Comparison of ENCODE assay signal across 34 cellular contexts in the genomic region with DNA sequence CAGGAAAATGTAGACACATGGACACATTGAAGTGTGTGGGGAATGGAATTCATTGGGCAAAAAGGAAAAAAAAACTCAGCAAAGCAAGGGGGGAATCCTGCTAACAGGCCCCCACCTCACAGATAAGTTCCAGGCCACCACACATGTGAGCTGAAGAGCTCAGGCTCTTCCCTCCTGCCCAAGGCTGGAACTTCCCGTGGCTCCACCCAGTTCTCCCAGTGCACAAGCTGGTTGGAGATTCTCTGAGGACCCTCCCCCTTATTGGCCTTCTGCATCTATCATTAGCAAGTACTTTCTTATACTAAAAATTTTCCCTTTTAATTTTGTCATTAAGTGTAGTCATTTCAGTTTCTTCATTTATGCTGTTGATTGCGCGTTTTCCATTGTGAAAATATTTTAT.
DNase-seq lines count a peak whose midpoint lies in the region; ATAC-seq and TF ChIP-seq lines count a peak whose summit lies in the region.
"Had no signal": no experiment of that assay in that cellular context is flagged by ENCODE, and none has a peak within 500 bp of the region (broad histone marks: within the 10 kb centered on the region; RNA-seq: fewer than 3 reads in every experiment).

No MANE protein-coding gene starts in this region.

- H2AK5ac ChIP-seq in trophoblast cell (ENCODE audit: low read length), result no peak overlapping the region

- peaks cover 2% of the 10 kb centered on the region for H3K27me3 Mint-ChIP-seq in GM23338 (ENCODE audit: insufficient read depth, low read depth, poor library complexity)
- H3K27me3 Mint-ChIP-seq in WTC11 (ENCODE audit: low read depth), result no peaks in the 10 kb centered on the region; the same call in 1 of the 2 replicates
- H3K27me3 Mint-ChIP-seq: B cell; CD4-positive, alpha-beta memory T cell; CD4-positive, alpha-beta T cell; CD4-positive, CD25-positive, alpha-beta regulatory T cell; CD8-positive, alpha-beta memory T cell had no signal

- H3K9me3 ChIP-seq in trophoblast cell (ENCODE audit: insufficient read depth, low read depth, low read length), result no peaks in the 10 kb centered on the region
- H3K9me3 ChIP-seq: A549; BE2C; BLaER1; BLaER1 treated with 17β-estradiol and CSF1 and Interleukin-3, amounts not matched to agents 10 nM and 100 nM; Caco-2 had no signal

- H3K4me2 ChIP-seq in GM23338 (no peak overlapping the region), trophoblast cell (ENCODE audit: low read length) (no peak overlapping the region)
- H3K4me2 ChIP-seq: A549; BLaER1; BLaER1 treated with 17β-estradiol and CSF1 and Interleukin-3, amounts not matched to agents 10 nM and 100 nM had no signal

- no peak overlapping the region for H3K4ac ChIP-seq in trophoblast cell (ENCODE audit: low read depth, low read length)

- no peak overlapping the region for H2AFZ ChIP-seq in GM23338
- no peak overlapping the region for H2AFZ ChIP-seq in trophoblast cell (ENCODE audit: insufficient read depth, low read length, poor library complexity)

- no peak overlapping the region for H3K14ac ChIP-seq in trophoblast cell (ENCODE audit: low read length)

- TF ChIP-seq CTCF in GM23338 (conservative IDR thresholded peaks at IDR 0.05; ENCODE audit: low read depth in 2 of 2) (no peak), WTC11 (IDR thresholded peaks at IDR 0.05) (no peak)

- H3K36me3 Mint-ChIP-seq in GM23338 (ENCODE audit: low read depth) (no peaks in the 10 kb centered on the region), WTC11 (0 out of 2 replicates have a peak, but pooled peaks cover 3% of the 10 kb centered on the region)

- H2BK5ac ChIP-seq in trophoblast cell (ENCODE audit: low read depth, low read length, poor library complexity), result peak overlapping the region; percentile 37

- H4K20me1 ChIP-seq in GM23338 (replicated peaks; ENCODE audit: insufficient read depth), result no peaks in the 10 kb centered on the region
- H4K20me1 ChIP-seq: BLaER1; BLaER1 treated with 17β-estradiol and CSF1 and Interleukin-3, amounts not matched to agents 10 nM and 100 nM had no signal

- H3K23ac ChIP-seq in trophoblast cell (ENCODE audit: low read length), result peak overlapping the region; percentile 12

- no peaks in the 10 kb centered on the region for H3F3A ChIP-seq in GM23338 (replicated peaks; ENCODE audit: low read depth)

- DNase-seq in DMS53 (lab: John Stamatoyannopoulos, UW), result peak; percentile 18
- DNase-seq in DMS53 treated with DMSO at 0.1 percent for 48 hours (lab: John Stamatoyannopoulos, UW; ENCODE audit: unreplicated experiment), result no peak
- DNase-seq in GM23338 (ENCODE audit: low spot score), result peak; percentile 39
- no peak for DNase-seq in WTC11 (ENCODE audit: low spot score)
- DNase-seq in trophoblast cell, result no peak
- no peak for DNase-seq in NCI-H82 (lab: John Stamatoyannopoulos, UW)
- no peak for DNase-seq in Right ventricle myocardium superior
- no peak for DNase-seq in HT-29 (ENCODE audit: low spot score)
- DNase-seq: 8988T; ACHN; AML-193; BE2C; C1 segment of cervical spinal cord; Caco-2; Calu3; CD4-positive, alpha-beta memory T cell; CD4-positive, alpha-beta T cell; CD4-positive, CD25-positive, alpha-beta regulatory T cell; CD8-positive, alpha-beta memory T cell; CD8-positive, alpha-beta T cell; COR-L47; DMS 273 treated with DMSO at 0.1 percent for 48 hours; DMS153; DMS79; DMS79 treated with DMSO at 0.1 percent for 48 hours; DND-41; EL had no signal

- H3K9me2 ChIP-seq in GM23338 (ENCODE audit: insufficient read depth), result no peaks in the 10 kb centered on the region

- POLR2A ChIA-PET in WTC11 (lab: Charles Lee), result interaction anchor here (0.9 kb wide), 1 partner anchor 193 kb away, joined by 3 read pairs; no protein-coding TSS in a partner anchor

- H3K79me1 ChIP-seq in trophoblast cell (ENCODE audit: low read length), result peaks cover 13% of the 10 kb centered on the region

- no peak overlapping the region for H3K27ac ChIP-seq in GM23338 (ENCODE audit: low read depth)
- H3K27ac ChIP-seq in trophoblast cell (ENCODE audit: low read depth, low read length), result no peak overlapping the region
- H3K27ac ChIP-seq: 22Rv1; A549; BLaER1; BLaER1 treated with 17β-estradiol and CSF1 and Interleukin-3, amounts not matched to agents 10 nM and 100 nM; C4-2B had no signal

- no peak overlapping the region for H3K4me3 ChIP-seq in GM23338
- no peak overlapping the region for H3K4me3 ChIP-seq in trophoblast cell (ENCODE audit: low read depth, low read length)
- H3K4me3 ChIP-seq: A549; BLaER1; BLaER1 treated with 17β-estradiol and CSF1 and Interleukin-3, amounts not matched to agents 10 nM and 100 nM had no signal

- peaks cover 24% of the 10 kb centered on the region for H3K4me1 ChIP-seq in GM23338 (ENCODE audit: insufficient read depth)
- peaks cover 10 to 19% of the 10 kb centered on the region in 2 experiments for H3K4me1 ChIP-seq in trophoblast cell (ENCODE audit: control insufficient read depth in 1 of 2, insufficient read depth in 2 of 2, low read length in 2 of 2)
- H3K4me1 ChIP-seq: BE2C; BLaER1; BLaER1 treated with 17β-estradiol and CSF1 and Interleukin-3, amounts not matched to agents 10 nM and 100 nM; Caco-2 had no signal

- H3K79me2 ChIP-seq in GM23338 (replicated peaks; ENCODE audit: insufficient read depth) (no peaks in the 10 kb centered on the region), trophoblast cell (ENCODE audit: control insufficient read depth, insufficient read depth, low read length, poor library complexity) (peaks cover 1% of the 10 kb centered on the region)

- ATAC-seq in GM23338 (peak; percentile 58), WTC11 (peak; percentile 58), Right ventricle myocardium superior (ENCODE audit: poor library complexity) (no peak)
- ATAC-seq: A549; CD8-positive, alpha-beta T cell had no signal

- intact Hi-C loops in Right ventricle myocardium superior (cut with DNase I), result no loop called here

- no peak overlapping the region for H4K8ac ChIP-seq in trophoblast cell (ENCODE audit: low read depth, low read length)

- no peak overlapping the region for H2BK120ac ChIP-seq in trophoblast cell (ENCODE audit: insufficient read depth, low read length, poor library complexity)

- no CpG with 5 or more reads among the region's 3 CpGs for WGBS in trophoblast cell (ENCODE audit: extremely low coverage, insufficient coverage, insufficient read length)

- H3K9me3 Mint-ChIP-seq in GM23338, result no peaks in the 10 kb centered on the region
- no peaks in the 10 kb centered on the region for H3K9me3 Mint-ChIP-seq in WTC11
- H3K9me3 Mint-ChIP-seq: CD4-positive, alpha-beta memory T cell; CD4-positive, alpha-beta T cell; CD4-positive, CD25-positive, alpha-beta regulatory T cell; CD8-positive, alpha-beta memory T cell; CD8-positive, alpha-beta T cell had no signal

- H3K36me3 ChIP-seq in GM23338 (ENCODE audit: insufficient read depth) (no peaks in the 10 kb centered on the region), trophoblast cell (ENCODE audit: control insufficient read depth in 1 of 2, insufficient read depth in 2 of 2, low read length in 2 of 2) (peaks cover 0 to 3% of the 10 kb centered on the region in 2 experiments)
- H3K36me3 ChIP-seq: BE2C had no signal

- H3K4me1 Mint-ChIP-seq in GM23338 (peaks cover 32% of the 10 kb centered on the region), WTC11 (peaks cover 42% of the 10 kb centered on the region)
- H3K4me1 Mint-ChIP-seq: B cell, CD14-positive monocyte had no signal

- H3K9ac ChIP-seq in trophoblast cell (ENCODE audit: low read length), result no peak overlapping the region
- H3K9ac ChIP-seq: BLaER1; BLaER1 treated with 17β-estradiol and CSF1 and Interleukin-3, amounts not matched to agents 10 nM and 100 nM had no signal

- no peak overlapping the region for H4K12ac ChIP-seq in trophoblast cell (ENCODE audit: low read depth, low read length)

- H3K4me3 Mint-ChIP-seq in GM23338 (no peak overlapping the region), WTC11 (no peak overlapping the region)
- H3K4me3 Mint-ChIP-seq: B cell; CD14-positive monocyte; CD4-positive, alpha-beta memory T cell; CD4-positive, alpha-beta T cell; CD4-positive, CD25-positive, alpha-beta regulatory T cell; CD8-positive, alpha-beta T cell had no signal

- peak overlapping the region; percentile 23 for H3K18ac ChIP-seq in trophoblast cell (ENCODE audit: low read length)

- H3K27me3 ChIP-seq in GM23338 (ENCODE audit: insufficient read depth), result no peaks in the 10 kb centered on the region
- H3K27me3 ChIP-seq in trophoblast cell (ENCODE audit: insufficient read depth, low read length), result no peaks in the 10 kb centered on the region
- H3K27me3 ChIP-seq: BE2C; BLaER1; BLaER1 treated with 17β-estradiol and CSF1 and Interleukin-3, amounts not matched to agents 10 nM and 100 nM had no signal

- H3K27ac Mint-ChIP-seq in GM23338 (no peak overlapping the region), WTC11 (no peak overlapping the region)
- H3K27ac Mint-ChIP-seq: B cell; CD4-positive, alpha-beta memory T cell; CD4-positive, alpha-beta T cell had no signal

- CTCF ChIA-PET in WTC11 (lab: Charles Lee), result interaction anchor here (1.0 kb wide), 1 partner anchor 18 kb away, joined by 4 read pairs; no protein-coding TSS in a partner anchor

- H4K91ac ChIP-seq in trophoblast cell (ENCODE audit: low read depth, low read length), result peak overlapping the region; percentile 32

- H2BK12ac ChIP-seq in trophoblast cell (ENCODE audit: low read length), result no peak overlapping the region

TF ChIP-seq in GM23338, 12 proteins besides CTCF, POLR2A, EP300 and RAD21 (continues in another document):
- TF ChIP-seq, protein P1, sequence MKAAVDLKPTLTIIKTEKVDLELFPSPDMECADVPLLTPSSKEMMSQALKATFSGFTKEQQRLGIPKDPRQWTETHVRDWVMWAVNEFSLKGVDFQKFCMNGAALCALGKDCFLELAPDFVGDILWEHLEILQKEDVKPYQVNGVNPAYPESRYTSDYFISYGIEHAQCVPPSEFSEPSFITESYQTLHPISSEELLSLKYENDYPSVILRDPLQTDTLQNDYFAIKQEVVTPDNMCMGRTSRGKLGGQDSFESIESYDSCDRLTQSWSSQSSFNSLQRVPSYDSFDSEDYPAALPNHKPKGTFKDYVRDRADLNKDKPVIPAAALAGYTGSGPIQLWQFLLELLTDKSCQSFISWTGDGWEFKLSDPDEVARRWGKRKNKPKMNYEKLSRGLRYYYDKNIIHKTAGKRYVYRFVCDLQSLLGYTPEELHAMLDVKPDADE (IDR thresholded peaks at IDR 0.05), result no peak
- no peak for TF ChIP-seq JUNB (IDR thresholded peaks at IDR 0.05; ENCODE audit: unreplicated experiment)

TF ChIP-seq in WTC11, 78 proteins besides CTCF, POLR2A, EP300 and RAD21 (continues in another document):
- no peak for TF ChIP-seq TEAD1 (CRISPR knock-in tag; IDR thresholded peaks at IDR 0.05)
- no peak for TF ChIP-seq TCF7 (CRISPR knock-in tag; IDR thresholded peaks at IDR 0.05; ENCODE audit: low read depth)
- TF ChIP-seq E2F1 (CRISPR knock-in tag; IDR thresholded peaks at IDR 0.05), result no peak

Comparison
In these comparisons a context has a peak if more than half of its experiments do, and no peak if none do; other contexts are left out.
1. DNase-seq: peak in DMS53 (single experiment) and GM23338 (single experiment); none in DMS53 treated with DMSO at 0.1 percent for 48 hours (single experiment), WTC11 (single experiment), trophoblast cell (0 of 2), NCI-H82 (single experiment), Right ventricle myocardium superior (single experiment) and HT-29 (single experiment).